Comparison of ENCODE assay signal across 8 cellular contexts in genomic region chr1:5915587-5916571, GRCh38.
DNase-seq lines count a peak whose midpoint lies in the region; ATAC-seq and TF ChIP-seq lines count a peak whose summit lies in the region.

No MANE protein-coding gene starts in this region.

- no peaks in the 10 kb centered on the region for H3K27me3 Mint-ChIP-seq in activated CD4-positive, alpha-beta memory T cell treated with anti-CD3 and anti-CD28 coated beads for 36 hours
- no peaks in the 10 kb centered on the region for H3K27me3 Mint-ChIP-seq in neural crest cell (ENCODE audit: low read depth)

- TF ChIP-seq CTCF in LNCAP (IDR thresholded peaks at IDR 0.05) (peak; percentile 86), neural crest cell (conservative IDR thresholded peaks at IDR 0.05) (peak; percentile 83)

- POLR2A ChIA-PET in activated CD4-positive, alpha-beta memory T cell treated with anti-CD3 and anti-CD28 coated beads for 36 hours (lab: Charles Lee), result no interaction called here

- H3K9me3 Mint-ChIP-seq in activated CD4-positive, alpha-beta memory T cell treated with anti-CD3 and anti-CD28 coated beads for 36 hours, result no peaks in the 10 kb centered on the region
- H3K9me3 Mint-ChIP-seq in neural crest cell, result no peaks in the 10 kb centered on the region

- peak; percentile 52 for DNase-seq in NCI-H2171 treated with DMSO at 0.1 percent for 48 hours (lab: John Stamatoyannopoulos, UW)
- DNase-seq in NCI-H2171 (lab: John Stamatoyannopoulos, UW), result no peak
- peak; percentile 53 for DNase-seq in activated CD4-positive, alpha-beta memory T cell treated with anti-CD3 and anti-CD28 coated beads for 36 hours
- peak; percentile 75 for DNase-seq in fibroblast of peridontal ligament (ENCODE audit: extremely low read depth)
- peak; percentile 25 for DNase-seq in neural crest cell (ENCODE audit: low read depth, low spot score)

- peaks cover 3% of the 10 kb centered on the region for H3K36me3 Mint-ChIP-seq in activated CD4-positive, alpha-beta memory T cell treated with anti-CD3 and anti-CD28 coated beads for 36 hours
- no peaks in the 10 kb centered on the region for H3K36me3 Mint-ChIP-seq in neural crest cell (ENCODE audit: low read depth)

- H3K4me1 Mint-ChIP-seq in activated CD4-positive, alpha-beta memory T cell treated with anti-CD3 and anti-CD28 coated beads for 36 hours (ENCODE audit: low read depth), result peaks cover 11% of the 10 kb centered on the region
- H3K4me1 Mint-ChIP-seq in neural crest cell, result peaks cover 29% of the 10 kb centered on the region

- ATAC-seq in HG02759 (IDR thresholded peaks at IDR 0.05; ENCODE audit: unreplicated experiment), result no peak
- ATAC-seq in HG02973 (IDR thresholded peaks at IDR 0.05; ENCODE audit: unreplicated experiment), result no peak

- intact Hi-C loops in activated CD4-positive, alpha-beta memory T cell treated with anti-CD3 and anti-CD28 coated beads for 36 hours (cut with micrococcal nuclease), result loop anchor here (1.0 to 2.0 kb wide), 2 partner anchors 111 to 406 kb away; no protein-coding TSS in a partner anchor

- CTCF ChIA-PET in activated CD4-positive, alpha-beta memory T cell treated with anti-CD3 and anti-CD28 coated beads for 36 hours (lab: Charles Lee), result interaction anchor here (0.8 to 1.5 kb wide), 7 partner anchors 16 to 405 kb away, joined by 3 to 10 read pairs (median 4); no protein-coding TSS in a partner anchor

- no peak overlapping the region for H3K4me3 Mint-ChIP-seq in activated CD4-positive, alpha-beta memory T cell treated with anti-CD3 and anti-CD28 coated beads for 36 hours
- no peak overlapping the region for H3K4me3 Mint-ChIP-seq in neural crest cell

- H3K27ac Mint-ChIP-seq in activated CD4-positive, alpha-beta memory T cell treated with anti-CD3 and anti-CD28 coated beads for 36 hours, result no peak overlapping the region
- peak overlapping the region; percentile 88 for H3K27ac Mint-ChIP-seq in neural crest cell (ENCODE audit: unreplicated experiment)
